9 cellular contexts compared by ENCODE assay signal in the genomic region with DNA sequence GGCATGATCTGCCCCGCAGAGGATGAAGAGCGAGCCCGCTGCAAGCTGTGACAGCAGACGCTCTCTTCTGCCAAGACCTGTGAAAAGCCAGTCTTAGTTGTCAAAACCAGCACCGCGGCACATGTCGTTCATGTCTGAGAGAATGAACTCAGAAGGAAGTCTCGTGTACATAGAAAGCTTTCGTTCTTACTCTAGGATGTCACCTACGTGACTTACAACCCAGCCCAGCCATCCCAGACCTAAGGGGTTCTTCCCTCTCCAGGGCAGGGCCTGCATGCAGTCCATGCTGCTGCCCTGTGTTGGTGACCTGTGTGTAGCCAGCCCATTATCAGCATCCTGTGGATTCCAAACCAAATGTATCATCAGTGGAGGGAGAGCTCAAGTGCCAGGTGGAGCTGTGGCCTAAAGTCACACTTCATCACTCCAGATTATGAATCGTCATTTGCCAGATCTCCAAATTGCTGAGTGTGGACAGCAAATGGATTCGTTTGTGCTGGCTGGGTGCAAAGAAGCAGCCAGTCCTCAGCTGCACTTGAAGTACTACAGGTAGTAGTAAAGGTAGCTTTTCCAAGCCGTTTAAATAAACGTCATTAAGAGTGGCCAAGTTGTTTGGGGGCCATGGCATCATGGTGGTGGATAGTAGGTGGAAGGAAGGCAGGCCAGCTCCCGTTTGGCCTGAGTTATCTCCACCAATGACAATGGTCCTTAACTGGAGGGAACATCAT.
DNase-seq lines count a peak whose midpoint lies in the region; ATAC-seq and TF ChIP-seq lines count a peak whose summit lies in the region.
"Had no signal": no experiment of that assay in that cellular context is flagged by ENCODE, and none has a peak within 500 bp of the region (broad histone marks: within the 10 kb centered on the region; RNA-seq: fewer than 3 reads in every experiment).

No MANE protein-coding gene starts in this region.

- H4K20me1 ChIP-seq in GM23248 (ENCODE audit: insufficient read depth), result no peaks in the 10 kb centered on the region
- no peaks in the 10 kb centered on the region for H4K20me1 ChIP-seq in hepatocyte (ENCODE audit: insufficient read depth, poor library complexity, severe bottlenecking)

- H3K27ac Mint-ChIP-seq in activated B cell treated with CpG ODN at 0.5 μM for 24 hours, result peak overlapping the region; percentile 63

- H3K27ac ChIP-seq in GM23248 (no peak overlapping the region), hepatocyte (no peak overlapping the region)
- H3K27ac ChIP-seq: A549 had no signal

- peaks cover 81% of the 10 kb centered on the region for H3K4me1 Mint-ChIP-seq in activated B cell treated with CpG ODN at 0.5 μM for 24 hours

- in situ Hi-C loops in GM23248 (cut with MboI), result no loop called here

- CTCF ChIA-PET in activated B cell treated with CpG ODN at 0.5 μM for 24 hours (lab: Charles Lee), result interaction anchor here (0.9 to 12.6 kb wide), 8 partner anchors 25 to 205 kb away, joined by 3 to 217 read pairs (median 4); a partner anchor contains a TSS

- no peak overlapping the region for H3K9ac ChIP-seq in GM23248

- ATAC-seq in activated B cell treated with CpG ODN at 0.5 μM for 24 hours (ENCODE audit: low read depth), result peak; percentile 25
- peak; percentile 86 for ATAC-seq in Right ventricle myocardium superior (ENCODE audit: poor library complexity)
- ATAC-seq: A549 had no signal

- no peak overlapping the region for H3K4me3 ChIP-seq in GM23248
- H3K4me3 ChIP-seq in hepatocyte, result no peak overlapping the region
- H3K4me3 ChIP-seq: A549 had no signal

- no peaks in the 10 kb centered on the region for H3K9me2 ChIP-seq in GM23248 (ENCODE audit: insufficient read depth)
- no peaks in the 10 kb centered on the region for H3K9me2 ChIP-seq in hepatocyte (replicated peaks; ENCODE audit: insufficient read depth)

- TF ChIP-seq CTCF in activated B cell treated with CpG ODN at 0.5 μM for 24 hours (IDR thresholded peaks at IDR 0.05), result no peak
- no peak for TF ChIP-seq CTCF in hepatocyte (IDR thresholded peaks at IDR 0.05; ENCODE audit: poor library complexity)

- POLR2A ChIA-PET in activated B cell treated with CpG ODN at 0.5 μM for 24 hours (lab: Charles Lee), result interaction anchor here (0.6 to 4.6 kb wide), 13 partner anchors 24 to 373 kb away, joined by 3 to 32 read pairs (median 6); no protein-coding TSS in a partner anchor

- WGBS in GM23248 (ENCODE audit: low coverage in 1 of 2, low lambda C conversion rate in 2 of 2, missing lambda C conversion rate in 2 of 2), 2 experiments, result 89 to 91% methylated on average over 15 of the region's 15 CpGs
- WGBS in hepatocyte (ENCODE audit: low lambda C conversion rate, missing lambda C conversion rate), result 97% methylated on average over 15 of the region's 15 CpGs

- no peak overlapping the region for H3K4me2 ChIP-seq in GM23248 (ENCODE audit: unreplicated experiment)
- no peak overlapping the region for H3K4me2 ChIP-seq in hepatocyte
- H3K4me2 ChIP-seq: A549 had no signal

- H3K4me1 ChIP-seq in GM23248 (ENCODE audit: insufficient read depth) (no peaks in the 10 kb centered on the region), hepatocyte (ENCODE audit: insufficient read depth) (no peaks in the 10 kb centered on the region)
- H3K4me1 ChIP-seq: A549 had no signal

- H3K36me3 ChIP-seq in GM23248 (ENCODE audit: low read depth), result no peaks in the 10 kb centered on the region
- no peaks in the 10 kb centered on the region for H3K36me3 ChIP-seq in hepatocyte (replicated peaks; ENCODE audit: insufficient read depth, low read depth)

- H3K27me3 ChIP-seq in GM23248 (replicated peaks; ENCODE audit: insufficient read depth) (no peaks in the 10 kb centered on the region), hepatocyte (no peaks in the 10 kb centered on the region)

- intact Hi-C loops in activated B cell treated with CpG ODN at 0.5 μM for 24 hours (cut with micrococcal nuclease) (no loop called here), Right ventricle myocardium superior (cut with DNase I) (no loop called here)

- H3K4me3 Mint-ChIP-seq in activated B cell treated with CpG ODN at 0.5 μM for 24 hours, result peak overlapping the region; percentile 25

- H3F3A ChIP-seq in GM23248 (ENCODE audit: insufficient read depth), result no peaks in the 10 kb centered on the region

- DNase-seq in activated T-cell treated with anti-CD3 and anti-CD28 coated beads for 24 hours (ENCODE audit: low read depth) (peak; percentile 63), activated T-cell treated with anti-CD3 and anti-CD28 coated beads for 4 hours (no peak), activated B cell treated with CpG ODN at 0.5 μM for 24 hours (no peak), Right ventricle myocardium superior (no peak), GM23248 (no peak), DMS53 treated with DMSO at 0.1 percent for 48 hours (lab: John Stamatoyannopoulos, UW; ENCODE audit: unreplicated experiment) (no peak), hepatocyte (ENCODE audit: low spot score) (no peak), SHP77 treated with DMSO at 0.1 percent for 48 hours (lab: John Stamatoyannopoulos, UW) (no peak)

- H3K79me2 ChIP-seq in GM23248 (ENCODE audit: insufficient read depth) (no peaks in the 10 kb centered on the region), hepatocyte (no peaks in the 10 kb centered on the region)

- H3K9me3 ChIP-seq in GM23248 (ENCODE audit: low read depth) (no peaks in the 10 kb centered on the region), hepatocyte (ENCODE audit: low read depth) (no peaks in the 10 kb centered on the region)
- H3K9me3 ChIP-seq: A549 had no signal

- H3K27me3 Mint-ChIP-seq in activated B cell treated with CpG ODN at 0.5 μM for 24 hours, result no peaks in the 10 kb centered on the region

- H3K36me3 Mint-ChIP-seq in activated B cell treated with CpG ODN at 0.5 μM for 24 hours (ENCODE audit: low read depth), result peaks cover 27% of the 10 kb centered on the region

- H2AFZ ChIP-seq in GM23248 (no peak overlapping the region), hepatocyte (no peak overlapping the region)

- H3K9me3 Mint-ChIP-seq in activated B cell treated with CpG ODN at 0.5 μM for 24 hours, result no peaks in the 10 kb centered on the region
